17 cellular contexts compared by ENCODE assay signal in the genomic region with DNA sequence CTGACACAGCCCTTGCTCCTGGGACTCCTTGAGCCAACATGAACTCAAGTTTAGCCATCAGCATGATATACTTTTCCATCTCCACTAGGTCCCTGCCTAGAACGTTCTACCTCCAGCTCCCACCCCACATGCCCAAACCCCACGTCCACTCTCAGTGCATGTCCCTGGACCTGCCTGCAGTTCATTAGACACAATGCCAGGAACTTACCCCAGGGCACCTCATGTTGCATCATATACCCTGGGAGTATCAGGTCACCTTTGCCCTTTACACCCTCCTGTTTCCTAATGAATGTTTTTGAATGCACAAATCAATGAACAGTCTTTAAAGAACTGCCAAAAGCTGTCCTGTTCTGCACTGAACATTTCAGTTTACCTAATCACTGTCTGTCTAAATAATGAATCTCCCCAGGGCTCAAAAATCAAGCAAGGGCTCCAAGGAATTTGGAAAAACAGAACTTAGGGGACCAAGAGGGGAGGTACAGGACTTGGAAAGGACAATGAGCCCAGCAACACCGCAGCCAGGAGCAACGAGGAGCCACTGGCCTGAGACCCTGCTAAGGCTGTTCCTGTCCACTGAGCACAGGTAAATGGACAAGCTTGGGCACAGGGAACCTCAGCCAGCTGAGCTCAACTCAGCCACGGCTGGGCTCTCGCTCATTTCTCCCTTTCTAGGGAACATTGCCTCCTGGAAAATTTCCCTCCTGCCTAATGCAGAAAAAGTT. TPM values are rescaled to one million over a fixed set of nuclear protein-coding genes. Genes with fewer than 3 reads are reported as not detected.
DNase-seq lines count a peak whose midpoint lies in the region; ATAC-seq, FAIRE-seq and TF ChIP-seq lines count a peak whose summit lies in the region.
"Had no signal": no experiment of that assay in that cellular context is flagged by ENCODE, and none has a peak within 500 bp of the region (broad histone marks: within the 10 kb centered on the region; RNA-seq: fewer than 3 reads in every experiment).

No MANE protein-coding gene starts in this region.

- intact Hi-C loops in HepG2 (cut with micrococcal nuclease; ENCODE audit: unreplicated experiment), result no loop called here
- intact Hi-C loops in stomach (cut with DNase I; ENCODE audit: low total_unique reads), result no loop called here

- TF ChIP-seq CTCF in astrocyte (IDR thresholded peaks at IDR 0.05; ENCODE audit: insufficient read depth, low read depth, low read length) (no peak), HepG2 (CRISPR knock-in tag; IDR thresholded peaks at IDR 0.05) (no peak), stomach (IDR thresholded peaks at IDR 0.05) (no peak)

- peak; percentile 26 for DNase-seq in activated CD8-positive, alpha-beta memory T cell treated with anti-CD3 and anti-CD28 coated beads, Interleukin-2, amount 10 ng/mL, durations not matched to agents 7 days and 5 days
- DNase-seq in activated CD8-positive, alpha-beta memory T cell treated with anti-CD3 and anti-CD28 coated beads for 24 hours, result no peak
- DNase-seq in astrocyte (ENCODE audit: low read depth) (no peak), HepG2 (ENCODE audit: low spot score) (peak; percentile 82), stomach (peak; percentile 2), COLO829 (ENCODE audit: low spot score) (no peak), DMS53 (lab: John Stamatoyannopoulos, UW) (no peak)
- DNase-seq in activated T-cell treated with anti-CD3 and anti-CD28 coated beads, Interleukin-2, amount 50 U/mL, for 72 hours, result no peak
- DNase-seq: 8988T, COR-L47, GM23248, MM.1S, NCI-H2029, NCI-H524, SIG-M5 had no signal

- no peaks in the 10 kb centered on the region for H4K20me1 ChIP-seq in astrocyte (ENCODE audit: insufficient read depth, low read length)
- no peaks in the 10 kb centered on the region for H4K20me1 ChIP-seq in HepG2 (ENCODE audit: insufficient read depth, low read length)

- H2AFZ ChIP-seq in astrocyte (ENCODE audit: low read depth, low read length) (no peak overlapping the region), HepG2 (ENCODE audit: low read length) (no peak overlapping the region)
- H2AFZ ChIP-seq: GM23248 had no signal

- no peak overlapping the region for H3K27ac ChIP-seq in astrocyte (ENCODE audit: low read depth, low read length)
- peak overlapping the region; percentile 83 for H3K27ac ChIP-seq in HepG2 (ENCODE audit: extremely low read length, insufficient read depth, low read length)
- no peak overlapping the region for H3K27ac ChIP-seq in stomach
- H3K27ac ChIP-seq: C4-2B, GM23248, HL-60 had no signal

- H3K9me3 Mint-ChIP-seq in activated CD8-positive, alpha-beta memory T cell treated with anti-CD3 and anti-CD28 coated beads, Interleukin-2, amount 10 ng/mL, durations not matched to agents 7 days and 5 days (ENCODE audit: low read depth), result no peaks in the 10 kb centered on the region
- H3K9me3 Mint-ChIP-seq in astrocyte (ENCODE audit: unreplicated experiment), result no peaks in the 10 kb centered on the region
- H3K9me3 Mint-ChIP-seq in activated T-cell treated with anti-CD3 and anti-CD28 coated beads, Interleukin-2, amount 50 U/mL, for 72 hours, result no peaks in the 10 kb centered on the region

- no peak for ATAC-seq in activated CD8-positive, alpha-beta memory T cell treated with anti-CD3 and anti-CD28 coated beads, Interleukin-2, amount 10 ng/mL, durations not matched to agents 7 days and 5 days
- ATAC-seq in HepG2, result peak; percentile 86
- ATAC-seq in activated T-cell treated with anti-CD3 and anti-CD28 coated beads, Interleukin-2, amount 50 U/mL, for 72 hours (replicated peaks in 1 of 2), result no peak

- WGBS in HepG2 (ENCODE audit: low lambda C conversion rate), result 10% methylated on average over 6 of the region's 6 CpGs
- 64 to 77% (median 71%) methylated on average over 6 of the region's 6 CpGs for WGBS in stomach, 5 donors

- H3K4me2 ChIP-seq in astrocyte (ENCODE audit: low read length), result no peak overlapping the region
- peak overlapping the region; percentile 55 for H3K4me2 ChIP-seq in HepG2 (ENCODE audit: low read depth, low read length)

- H3K4me3 ChIP-seq in astrocyte (ENCODE audit: insufficient read depth, low read depth, low read length), result no peak overlapping the region
- H3K4me3 ChIP-seq in HepG2 (replicated peaks in 1 of 3; ENCODE audit: insufficient read depth in 1 of 3, low read depth in 2 of 3, low read length in 3 of 3), result peak overlapping the region in 1 of 3 experiments; percentile 13; a peak in 1 of 6 replicates
- H3K4me3 ChIP-seq in stomach, result no peak overlapping the region
- H3K4me3 ChIP-seq: GM23248 had no signal

- POLR2A ChIA-PET in HepG2 (lab: Yijun Ruan, JAX), result interaction anchor here (0.6 to 2.7 kb wide), 12 partner anchors 8 to 126 kb away, joined by 3 to 59 read pairs (median 8); partner anchors contain the start of genes MAT1A and PRXL2A

- CTCF ChIA-PET in activated CD8-positive, alpha-beta memory T cell treated with anti-CD3 and anti-CD28 coated beads, Interleukin-2, amount 10 ng/mL, durations not matched to agents 7 days and 5 days (lab: Charles Lee), result interaction anchor here (1.1 kb wide), 1 partner anchor 8 kb away, joined by 3 read pairs; the partner anchor contains the start of gene MAT1A
- CTCF ChIA-PET in HepG2 (lab: Yijun Ruan, JAX; ENCODE audit: low intra/inter-chr PET ratio, low total read pairs), result no interaction called here

- no peak overlapping the region for H3K27ac Mint-ChIP-seq in activated CD8-positive, alpha-beta memory T cell treated with anti-CD3 and anti-CD28 coated beads, Interleukin-2, amount 10 ng/mL, durations not matched to agents 7 days and 5 days
- H3K27ac Mint-ChIP-seq in astrocyte (ENCODE audit: unreplicated experiment), result peak overlapping the region; percentile 12
- no peak overlapping the region for H3K27ac Mint-ChIP-seq in activated T-cell treated with anti-CD3 and anti-CD28 coated beads, Interleukin-2, amount 50 U/mL, for 72 hours

- BruUV-seq in HepG2 (replicated peaks; lab: Mats Ljungman, UMichigan), result TSS peak; percentile 54

- H3K9ac ChIP-seq in astrocyte (ENCODE audit: low read length) (no peak overlapping the region), HepG2 (ENCODE audit: insufficient read depth, low read depth, low read length) (peak overlapping the region; percentile 50)
- H3K9ac ChIP-seq: GM23248 had no signal

- H3K79me2 ChIP-seq in astrocyte (ENCODE audit: insufficient read depth, low read length) (no peaks in the 10 kb centered on the region), HepG2 (ENCODE audit: insufficient read depth, low read length) (peaks cover 46% of the 10 kb centered on the region)

- no peak overlapping the region for H3K4me3 Mint-ChIP-seq in activated CD8-positive, alpha-beta memory T cell treated with anti-CD3 and anti-CD28 coated beads, Interleukin-2, amount 10 ng/mL, durations not matched to agents 7 days and 5 days
- no peak overlapping the region for H3K4me3 Mint-ChIP-seq in astrocyte (ENCODE audit: unreplicated experiment)
- H3K4me3 Mint-ChIP-seq in activated T-cell treated with anti-CD3 and anti-CD28 coated beads, Interleukin-2, amount 50 U/mL, for 72 hours, result no peak overlapping the region

- H3K4me1 ChIP-seq in astrocyte (ENCODE audit: insufficient read depth, low read length) (no peaks in the 10 kb centered on the region), HepG2 (ENCODE audit: insufficient read depth, low read length) (peaks cover 68% of the 10 kb centered on the region), stomach (no peaks in the 10 kb centered on the region)

- H3K27me3 ChIP-seq in astrocyte (ENCODE audit: insufficient read depth, low read length) (no peaks in the 10 kb centered on the region), HepG2 (ENCODE audit: control insufficient read depth in 1 of 2, insufficient read depth in 2 of 2, low read length in 2 of 2) (no peaks in the 10 kb centered on the region), stomach (no peaks in the 10 kb centered on the region)

- peaks cover 10% of the 10 kb centered on the region for H3K27me3 Mint-ChIP-seq in activated CD8-positive, alpha-beta memory T cell treated with anti-CD3 and anti-CD28 coated beads, Interleukin-2, amount 10 ng/mL, durations not matched to agents 7 days and 5 days
- peaks cover 28% of the 10 kb centered on the region for H3K27me3 Mint-ChIP-seq in astrocyte (ENCODE audit: low read depth, unreplicated experiment)
- peaks cover 10% of the 10 kb centered on the region for H3K27me3 Mint-ChIP-seq in activated T-cell treated with anti-CD3 and anti-CD28 coated beads, Interleukin-2, amount 50 U/mL, for 72 hours (ENCODE audit: low read depth)

- TF ChIP-seq POLR2A in HepG2 (IDR thresholded peaks at IDR 0.05; ENCODE audit: insufficient read depth in 1 of 2, low read depth in 2 of 2, low read length in 2 of 2) (0 out of 4 replicates have a peak, but pooled peaks of 1 of the 2 experiments have one; percentile 21), stomach (IDR thresholded peaks at IDR 0.05) (no peak)

- TF ChIP-seq RAD21 in HepG2 (CRISPR knock-in tag; IDR thresholded peaks at IDR 0.05), result no peak; the same call in 1 of the 2 replicates

- FAIRE-seq in astrocyte (lab: Jason Lieb, UNC) (no peak), HepG2 (lab: Jason Lieb, UNC) (peak; percentile 85)

- no peaks in the 10 kb centered on the region for H3K4me1 Mint-ChIP-seq in activated CD8-positive, alpha-beta memory T cell treated with anti-CD3 and anti-CD28 coated beads, Interleukin-2, amount 10 ng/mL, durations not matched to agents 7 days and 5 days
- H3K4me1 Mint-ChIP-seq in astrocyte (ENCODE audit: low read depth, unreplicated experiment), result peaks cover 4% of the 10 kb centered on the region
- H3K4me1 Mint-ChIP-seq in activated T-cell treated with anti-CD3 and anti-CD28 coated beads, Interleukin-2, amount 50 U/mL, for 72 hours (ENCODE audit: low read depth), result no peaks in the 10 kb centered on the region

- in situ Hi-C loops in HepG2 (cut with HindIII; ENCODE audit: extremely low pct_ligation_motif_present, low pct_unique_long_range_greater_than_20kb), result no loop called here

- no peaks in the 10 kb centered on the region for H3K36me3 Mint-ChIP-seq in activated CD8-positive, alpha-beta memory T cell treated with anti-CD3 and anti-CD28 coated beads, Interleukin-2, amount 10 ng/mL, durations not matched to agents 7 days and 5 days
- H3K36me3 Mint-ChIP-seq in astrocyte (ENCODE audit: low read depth, unreplicated experiment), result no peaks in the 10 kb centered on the region
- no peaks in the 10 kb centered on the region for H3K36me3 Mint-ChIP-seq in activated T-cell treated with anti-CD3 and anti-CD28 coated beads, Interleukin-2, amount 50 U/mL, for 72 hours (ENCODE audit: insufficient read depth in 2 of 2)

- no peaks in the 10 kb centered on the region for H3K9me3 ChIP-seq in astrocyte (ENCODE audit: insufficient read depth, low read depth, low read length)
- no peaks in the 10 kb centered on the region for H3K9me3 ChIP-seq in HepG2 (ENCODE audit: low read length)
- no peaks in the 10 kb centered on the region for H3K9me3 ChIP-seq in stomach

- no peaks in the 10 kb centered on the region for H3K36me3 ChIP-seq in astrocyte (ENCODE audit: insufficient read depth, low read length)
- H3K36me3 ChIP-seq in HepG2 (replicated peaks in 1 of 2; ENCODE audit: control insufficient read depth in 1 of 2, insufficient read depth in 2 of 2, low read length in 2 of 2), result peaks cover 12 to 55% of the 10 kb centered on the region in 2 experiments
- H3K36me3 ChIP-seq in stomach, result no peaks in the 10 kb centered on the region

- TF ChIP-seq EP300 in HepG2 (IDR thresholded peaks at IDR 0.05; ENCODE audit: low read depth in 2 of 2, low read length in 2 of 2) (peak; percentile 56 to 92; a peak in 3 of 4 replicates), HepG2 (CRISPR knock-in tag; IDR thresholded peaks at IDR 0.05; ENCODE audit: borderline replicate concordance) (peak; percentile 91), stomach (IDR thresholded peaks at IDR 0.05) (no peak)

RNA-seq across cellular contexts. Expression of gene MAT1A, which starts 7.5 kb away (rescaled TPM):
- total RNA-seq in activated CD8-positive, alpha-beta memory T cell treated with anti-CD3 and anti-CD28 coated beads, Interleukin-2, amount 10 ng/mL, durations not matched to agents 7 days and 5 days, result not detected
- total RNA-seq in astrocyte (0.11 and 0.12 TPM in 2 replicates), HepG2 (2016; rRNA removed; fragmentation: Illumina TruSeq; extraction: Trizol) (76.9 and 101 TPM in 2 replicates), stomach (not detected)
- 8.2 and 9.7 TPM in 2 replicates for total RNA-seq in HepG2 (2016; cell fraction: cytosol; rRNA removed; fragmentation: Illumina TruSeq; extraction: Trizol; ENCODE audit: low read depth)
- total RNA-seq in HepG2 (2016; cell fraction: insoluble cytoplasmic fraction; rRNA removed; fragmentation: Illumina TruSeq; extraction: Trizol), result 77.4 and 101 TPM in 2 replicates
- 35.3 and 36.5 TPM in 2 replicates for total RNA-seq in HepG2 (2016; cell fraction: membrane; rRNA removed; fragmentation: Illumina TruSeq; extraction: Trizol)
- total RNA-seq in HepG2 (2016; cell fraction: nucleus; rRNA removed; fragmentation: Illumina TruSeq; extraction: Trizol), result 51.9 and 57.9 TPM in 2 replicates
- polyA plus RNA-seq in HepG2 (2011; rRNA removed) (57.1 and 71.8 TPM in 2 replicates), stomach (1 to 10 TPM in 1 of 3 donors, under 1 TPM in 2; 0.23 to 1.1 (median 0.31) TPM)
- polyA plus RNA-seq in HepG2 (2011; cell fraction: cytosol; rRNA removed), result 67.8 and 68.7 TPM in 2 replicates
- 86.2 and 106 TPM in 2 replicates for polyA plus RNA-seq in HepG2 (2011; cell fraction: nucleus; rRNA removed)
- 51.2 and 64.8 TPM in 2 replicates for polyA plus RNA-seq in HepG2 (2012)
- polyA plus RNA-seq in HepG2 (2016; cell fraction: cytosol; fragmentation: Illumina TruSeq; extraction: Trizol; ENCODE audit: low read depth), result 7.9 and 9.8 TPM in 2 replicates
- 98.3 and 108 TPM in 2 replicates for polyA plus RNA-seq in HepG2 (2016; cell fraction: insoluble cytoplasmic fraction; fragmentation: Illumina TruSeq; extraction: Trizol; ENCODE audit: low read depth)
- polyA plus RNA-seq in HepG2 (2016; cell fraction: membrane; fragmentation: Illumina TruSeq; extraction: Trizol; ENCODE audit: low read depth), result 26.5 and 26.9 TPM in 2 replicates
- polyA plus RNA-seq in HepG2 (2016; cell fraction: nucleus; fragmentation: Illumina TruSeq; extraction: Trizol; ENCODE audit: insufficient read depth, low read depth), result 93.4 and 100 TPM in 2 replicates
- polyA minus RNA-seq in HepG2 (2011; rRNA and poly(A)+ RNA removed; ENCODE audit: low replicate concordance), result 0.07 and 103 TPM in 2 replicates
- polyA minus RNA-seq in HepG2 (2011; cell fraction: cytosol; rRNA and poly(A)+ RNA removed), result 28.5 and 32.8 TPM in 2 replicates
- polyA minus RNA-seq in HepG2 (2011; cell fraction: nucleus; rRNA and poly(A)+ RNA removed), result 23.2 and 35.9 TPM in 2 replicates
- total RNA-seq in activated T-cell treated with anti-CD3 and anti-CD28 coated beads, Interleukin-2, amount 50 U/mL, for 72 hours, result not detected
- total RNA-seq: GM23248 had no signal
- polyA plus RNA-seq: GM23248 had no signal

Comparison
In these comparisons a context has a peak if more than half of its experiments do, and no peak if none do; other contexts are left out.
1. DNase-seq: peak in activated CD8-positive, alpha-beta memory T cell treated with anti-CD3 and anti-CD28 coated beads, Interleukin-2, amount 10 ng/mL, durations not matched to agents 7 days and 5 days (single experiment), HepG2 (single experiment) and stomach (single experiment); none in activated CD8-positive, alpha-beta memory T cell treated with anti-CD3 and anti-CD28 coated beads for 24 hours (single experiment), astrocyte (single experiment), COLO829 (single experiment), DMS53 (single experiment) and activated T-cell treated with anti-CD3 and anti-CD28 coated beads, Interleukin-2, amount 50 U/mL, for 72 hours (0 of 2).